In genomic region chr6:106629859-106630163, GRCh38 we compare ENCODE assay signal across 8 cellular contexts. TPM values are rescaled to one million over a fixed set of nuclear protein-coding genes. Genes with fewer than 3 reads are reported as not detected.
DNase-seq lines count a peak whose midpoint lies in the region; ATAC-seq and TF ChIP-seq lines count a peak whose summit lies in the region.

No MANE protein-coding gene starts in this region.

- peak overlapping the region; percentile 77 to 84 for H3K27ac ChIP-seq in left lung
- H3K27ac ChIP-seq in transverse colon: peak overlapping the region; percentile 76 to 87 (median 81)

- no peaks in the 10 kb centered on the region for H3K27me3 ChIP-seq in left lung
- H3K27me3 ChIP-seq in transverse colon: no peaks in the 10 kb centered on the region

- intact Hi-C loops in left lung (cut with DNase I): no loop called here
- intact Hi-C loops in transverse colon (cut with DNase I; ENCODE audit: low total_unique reads): no loop called here

- no peak for ATAC-seq in activated T-cell treated with anti-CD3 and anti-CD28 coated beads, Interleukin-2, amount 50 U/mL, for 4 hours
- no peak for ATAC-seq in left lung
- no peak for ATAC-seq in GM19035 (IDR thresholded peaks at IDR 0.05; ENCODE audit: unreplicated experiment)

- H3K4me3 ChIP-seq in left lung: peak overlapping the region; percentile 64 to 76
- H3K4me3 ChIP-seq in transverse colon: peak overlapping the region; percentile 41 to 74 (median 56)

- peak overlapping the region; percentile 98 for H3K4me3 Mint-ChIP-seq in activated T-cell treated with anti-CD3 and anti-CD28 coated beads, Interleukin-2, amount 50 U/mL, for 4 hours
- H3K4me3 Mint-ChIP-seq in activated naive CD8-positive, alpha-beta T cell treated with anti-CD3 and anti-CD28 coated beads for 36 hours: peak overlapping the region; percentile 95

- TF ChIP-seq EP300 in transverse colon (IDR thresholded peaks at IDR 0.05; ENCODE audit: low read depth): no peak

- no peak for TF ChIP-seq POLR2A in transverse colon (IDR thresholded peaks at IDR 0.05)

- H3K27ac Mint-ChIP-seq in activated naive CD8-positive, alpha-beta T cell treated with anti-CD3 and anti-CD28 coated beads for 36 hours: peak overlapping the region; percentile 99

- H3K4me1 Mint-ChIP-seq in activated T-cell treated with anti-CD3 and anti-CD28 coated beads, Interleukin-2, amount 50 U/mL, for 4 hours (ENCODE audit: low read depth): peaks cover 38% of the 10 kb centered on the region
- H3K4me1 Mint-ChIP-seq in activated naive CD8-positive, alpha-beta T cell treated with anti-CD3 and anti-CD28 coated beads for 36 hours: peaks cover 28% of the 10 kb centered on the region

- TF ChIP-seq CTCF in left lung (IDR thresholded peaks at IDR 0.05) (no peak), transverse colon (IDR thresholded peaks at IDR 0.05) (no peak)

- no peak for DNase-seq in activated T-cell treated with anti-CD3 and anti-CD28 coated beads, Interleukin-2, amount 50 U/mL, for 4 hours
- DNase-seq in activated T-cell treated with anti-CD3 and anti-CD28 coated beads for 4 hours (no peak), left lung (no peak), transverse colon (no peak), SIG-M5 (lab: John Stamatoyannopoulos, UW) (no peak), mesenteric fat pad (ENCODE audit: low spot score) (no peak)
- no peak for DNase-seq in activated naive CD8-positive, alpha-beta T cell treated with anti-CD3 and anti-CD28 coated beads for 36 hours

- in situ Hi-C loops in transverse colon (cut with MboI; ENCODE audit: low pct_ligation_motif_present in 1 of 4, low pct_unique_long_range_greater_than_20kb in 1 of 4, low sequenced_read_pairs in 3 of 4): no loop called here

- H3K9me3 ChIP-seq in left lung: no peaks in the 10 kb centered on the region
- no peaks in the 10 kb centered on the region for H3K9me3 ChIP-seq in transverse colon

- H3K36me3 ChIP-seq in left lung (no peaks in the 10 kb centered on the region), transverse colon (no peaks in the 10 kb centered on the region)

- H3K36me3 Mint-ChIP-seq in activated T-cell treated with anti-CD3 and anti-CD28 coated beads, Interleukin-2, amount 50 U/mL, for 4 hours (ENCODE audit: insufficient read depth): peaks cover 12% of the 10 kb centered on the region
- H3K36me3 Mint-ChIP-seq in activated naive CD8-positive, alpha-beta T cell treated with anti-CD3 and anti-CD28 coated beads for 36 hours: peaks cover 8% of the 10 kb centered on the region

- peaks cover 0 to 23% of the 10 kb centered on the region in 2 donors for H3K4me1 ChIP-seq in left lung
- H3K4me1 ChIP-seq in transverse colon: peaks cover 8 to 21% (median 14%) of the 10 kb centered on the region in 4 donors

- WGBS in transverse colon (ENCODE audit: low coverage in 1 of 2), 2 donors: 0% methylated on average over 7 to 14 of the region's 14 CpGs

- H3K9me3 Mint-ChIP-seq in activated T-cell treated with anti-CD3 and anti-CD28 coated beads, Interleukin-2, amount 50 U/mL, for 4 hours: no peaks in the 10 kb centered on the region
- H3K9me3 Mint-ChIP-seq in activated naive CD8-positive, alpha-beta T cell treated with anti-CD3 and anti-CD28 coated beads for 36 hours: no peaks in the 10 kb centered on the region

- no peaks in the 10 kb centered on the region for H3K27me3 Mint-ChIP-seq in activated T-cell treated with anti-CD3 and anti-CD28 coated beads, Interleukin-2, amount 50 U/mL, for 4 hours (ENCODE audit: low read depth)
- no peaks in the 10 kb centered on the region for H3K27me3 Mint-ChIP-seq in activated naive CD8-positive, alpha-beta T cell treated with anti-CD3 and anti-CD28 coated beads for 36 hours

RNA-seq across cellular contexts. Expression of gene QRSL1, which starts 0.4 kb away (rescaled TPM):
- total RNA-seq in activated T-cell treated with anti-CD3 and anti-CD28 coated beads, Interleukin-2, amount 50 U/mL, for 4 hours: 10 to 100 TPM; 20.8 to 22.5 (median 20.9) TPM
- 10 to 100 TPM; 20.1 to 22.2 TPM for total RNA-seq in activated naive CD8-positive, alpha-beta T cell treated with anti-CD3 and anti-CD28 coated beads for 36 hours
- total RNA-seq in left lung (10 to 100 TPM in 1 of 2 donors, 1 to 10 TPM in 1; 9.7 to 10.9 TPM), transverse colon (10 to 100 TPM in 3 of 4 donors, 1 to 10 TPM in 1; 2.4 to 17.3 (median 12.6) TPM), mesenteric fat pad (9.0 TPM)

RNA-seq across cellular contexts. Expression of gene RTN4IP1, which starts 0.5 kb away (rescaled TPM):
- 1 to 10 TPM; 8.4 to 8.6 (median 8.5) TPM for total RNA-seq in activated T-cell treated with anti-CD3 and anti-CD28 coated beads, Interleukin-2, amount 50 U/mL, for 4 hours
- 10 to 100 TPM; 10.9 to 11.4 TPM for total RNA-seq in activated naive CD8-positive, alpha-beta T cell treated with anti-CD3 and anti-CD28 coated beads for 36 hours
- total RNA-seq in left lung (1 to 10 TPM; 4.6 to 6.0 TPM), transverse colon (10 to 100 TPM in 3 of 4 donors, 1 to 10 TPM in 1; 9.1 to 19.1 (median 13.1) TPM), mesenteric fat pad (4.8 TPM)
